12 cellular contexts compared by ENCODE assay signal in genomic region chrX:22534643-22535042, GRCh38.
DNase-seq lines count a peak whose midpoint lies in the region; ATAC-seq and TF ChIP-seq lines count a peak whose summit lies in the region.
"Had no signal": no experiment of that assay in that cellular context is flagged by ENCODE, and none has a peak within 500 bp of the region (broad histone marks: within the 10 kb centered on the region; RNA-seq: fewer than 3 reads in every experiment).

No MANE protein-coding gene starts in this region.

- 79 to 86% methylated on average over 5 of the region's 5 CpGs for WGBS in testis, 2 donors

- TF ChIP-seq CTCF in left ventricle myocardium inferior (IDR thresholded peaks at IDR 0.05; ENCODE audit: borderline replicate concordance) (no peak), foreskin fibroblast (IDR thresholded peaks at IDR 0.05; ENCODE audit: low read depth, low read length) (no peak), testis (IDR thresholded peaks at IDR 0.05) (no peak)

- DNase-seq in left ventricle myocardium inferior (peak; percentile 14), Right ventricle myocardium inferior (ENCODE audit: missing footprints) (no peak), adipocyte (ENCODE audit: low read depth) (peak; percentile 64), foreskin fibroblast (peak; percentile 54 to 87), putamen (ENCODE audit: low spot score) (no peak), testis (no peak)
- DNase-seq: natural killer cell, SHP77, trophoblast cell had no signal

- H3K4me1 ChIP-seq in left ventricle myocardium inferior (no peaks in the 10 kb centered on the region), adipocyte (ENCODE audit: control insufficient read depth, insufficient read depth, low read length) (peaks cover 5% of the 10 kb centered on the region), testis (no peaks in the 10 kb centered on the region)

- H3K9me3 ChIP-seq in left ventricle myocardium inferior (replicated peaks), result no peaks in the 10 kb centered on the region
- H3K9me3 ChIP-seq in adipocyte (ENCODE audit: control insufficient read depth, low read length), result no peaks in the 10 kb centered on the region
- no peaks in the 10 kb centered on the region for H3K9me3 ChIP-seq in testis

- no peaks in the 10 kb centered on the region for H3K36me3 ChIP-seq in left ventricle myocardium inferior
- no peaks in the 10 kb centered on the region for H3K36me3 ChIP-seq in adipocyte (ENCODE audit: control insufficient read depth, insufficient read depth, low read length, severe bottlenecking)
- H3K36me3 ChIP-seq in testis (ENCODE audit: low read depth, missing control alignments), result no peaks in the 10 kb centered on the region

- no peak for TF ChIP-seq POLR2A in testis (IDR thresholded peaks at IDR 0.05)

- intact Hi-C loops in left ventricle myocardium inferior (cut with micrococcal nuclease) (no loop called here), Right ventricle myocardium inferior (cut with DNase I) (no loop called here), testis (cut with DNase I; ENCODE audit: low total_unique reads) (no loop called here)

- H3K27me3 ChIP-seq in left ventricle myocardium inferior (ENCODE audit: low read depth), result no peaks in the 10 kb centered on the region
- H3K27me3 ChIP-seq in adipocyte (replicated peaks; ENCODE audit: control insufficient read depth, insufficient read depth, low read length), result no peaks in the 10 kb centered on the region
- H3K27me3 ChIP-seq in testis, result no peaks in the 10 kb centered on the region

- H3K9ac ChIP-seq in adipocyte (ENCODE audit: low read length), result no peak overlapping the region

- no peak for ATAC-seq in Right ventricle myocardium inferior
- no peak for ATAC-seq in HG02885 (IDR thresholded peaks at IDR 0.05; ENCODE audit: poor library complexity, unreplicated experiment)
- ATAC-seq in GM18867 (IDR thresholded peaks at IDR 0.05; ENCODE audit: unreplicated experiment), result no peak
- ATAC-seq: natural killer cell had no signal

- no peak overlapping the region for H3K27ac ChIP-seq in left ventricle myocardium inferior (replicated peaks)
- H3K27ac ChIP-seq in testis, result no peak overlapping the region
- H3K27ac ChIP-seq: VCaP had no signal

- no peak overlapping the region for H3K4me3 ChIP-seq in left ventricle myocardium inferior
- no peak overlapping the region for H3K4me3 ChIP-seq in adipocyte (ENCODE audit: low read length)
- H3K4me3 ChIP-seq in foreskin fibroblast (ENCODE audit: low read depth in 1 of 2, low read length in 2 of 2), result no peak overlapping the region
- H3K4me3 ChIP-seq in testis, result no peak overlapping the region

Comparison
In these comparisons a context has a peak if more than half of its experiments do, and no peak if none do; other contexts are left out.
1. DNase-seq: peak in left ventricle myocardium inferior (single experiment), adipocyte (single experiment) and foreskin fibroblast (2 of 2); none in Right ventricle myocardium inferior (single experiment), putamen (single experiment) and testis (single experiment).